In the genomic region with DNA sequence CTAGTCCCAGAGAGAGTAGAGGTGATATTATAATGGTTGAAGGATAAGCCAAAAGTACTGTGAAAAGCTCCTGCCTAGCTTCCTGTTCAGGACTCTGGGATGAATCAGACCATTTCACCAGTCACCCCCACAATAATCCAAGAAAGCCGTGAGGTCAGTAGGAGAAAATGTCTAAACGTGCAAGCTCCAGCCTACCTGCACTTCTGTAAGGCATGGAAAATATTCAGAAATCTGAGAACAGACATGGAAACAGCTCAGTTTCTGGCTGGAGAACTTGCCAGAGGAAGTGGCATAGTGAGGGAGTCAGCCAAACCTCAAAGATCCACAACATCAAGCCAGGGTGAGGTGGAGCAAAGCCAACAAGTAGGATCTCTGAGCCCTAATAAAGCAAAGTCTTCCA, we compare ENCODE assay signal across 16 cellular contexts.
DNase-seq lines count a peak whose midpoint lies in the region; ATAC-seq and TF ChIP-seq lines count a peak whose summit lies in the region.
"Had no signal": no experiment of that assay in that cellular context is flagged by ENCODE, and none has a peak within 500 bp of the region (broad histone marks: within the 10 kb centered on the region; RNA-seq: fewer than 3 reads in every experiment).

No MANE protein-coding gene starts in this region.

- H3K27ac ChIP-seq in angular gyrus (ENCODE audit: low read depth, low read length) (peak overlapping the region; percentile 32), substantia nigra (ENCODE audit: low read depth, low read length, poor library complexity, severe bottlenecking) (peak overlapping the region; percentile 14)
- H3K27ac ChIP-seq: PC-9, tibial artery had no signal

- TF ChIP-seq CTCF in fibroblast of pulmonary artery (IDR thresholded peaks at IDR 0.05; ENCODE audit: low read length, missing control alignments): no peak

- peak; percentile 26 for DNase-seq in HS-5 (ENCODE audit: low read depth)
- peak; percentile 28 for DNase-seq in fibroblast of pulmonary artery (ENCODE audit: low read depth)
- DNase-seq in substantia nigra (lab: John Stamatoyannopoulos, UW): peak in 2 of 49 donors; percentile 12 to 23
- DNase-seq in T-helper 2 cell: no peak
- no peak for DNase-seq in stimulated activated CD4-positive, alpha-beta T cell treated with anti-CD3 and anti-CD28 coated beads, Interleukin-2, amount 100 ng/mL, for 48 hours
- DNase-seq: activated CD8-positive, alpha-beta memory T cell treated with anti-CD3 and anti-CD28 coated beads, Interleukin-2, amount 10 ng/mL, durations not matched to agents 7 days and 5 days; CD4-positive, alpha-beta memory T cell; central memory CD4-positive, alpha-beta T cell; left colon; naive B cell; NCI-H1436; PC-9; tibial artery had no signal

- ATAC-seq in GM21447 (IDR thresholded peaks at IDR 0.05; ENCODE audit: unreplicated experiment): no peak
- ATAC-seq: activated CD8-positive, alpha-beta memory T cell treated with anti-CD3 and anti-CD28 coated beads, Interleukin-2, amount 10 ng/mL, durations not matched to agents 7 days and 5 days; left colon; WTC11 had no signal

- no peak overlapping the region for H3K4me3 ChIP-seq in fibroblast of pulmonary artery (replicated peaks; ENCODE audit: low read depth, low read length)
- H3K4me3 ChIP-seq: PC-9, tibial artery had no signal

Comparison
In these comparisons a context has a peak if more than half of its experiments do, and no peak if none do; other contexts are left out.
1. DNase-seq: peak in HS-5 (single experiment) and fibroblast of pulmonary artery (single experiment); none in T-helper 2 cell (0 of 5) and stimulated activated CD4-positive, alpha-beta T cell treated with anti-CD3 and anti-CD28 coated beads, Interleukin-2, amount 100 ng/mL, for 48 hours (0 of 2).